Comparison of ENCODE assay signal across 9 cellular contexts in genomic region chr13:97435794-97436193, GRCh38. TPM values are rescaled to one million over a fixed set of nuclear protein-coding genes. Genes with fewer than 3 reads are reported as not detected.
DNase-seq lines count a peak whose midpoint lies in the region; ATAC-seq and TF ChIP-seq lines count a peak whose summit lies in the region.
"Had no signal": no experiment of that assay in that cellular context is flagged by ENCODE, and none has a peak within 500 bp of the region (broad histone marks: within the 10 kb centered on the region; RNA-seq: fewer than 3 reads in every experiment).

No MANE protein-coding gene starts in this region.

- H3K4me1 Mint-ChIP-seq in H9, result peaks cover 25% of the 10 kb centered on the region in 2 experiments
- H3K4me1 Mint-ChIP-seq in activated naive CD8-positive, alpha-beta T cell treated with anti-CD3 and anti-CD28 coated beads for 36 hours, result peaks cover 28% of the 10 kb centered on the region

- peaks cover 2 to 7% (median 4%) of the 10 kb centered on the region in 3 experiments; a peak in 5 of 7 replicates for H3K36me3 Mint-ChIP-seq in H9 (ENCODE audit: insufficient read depth in 1 of 3, low read depth in 3 of 3)
- H3K36me3 Mint-ChIP-seq in activated naive CD8-positive, alpha-beta T cell treated with anti-CD3 and anti-CD28 coated beads for 36 hours, result peaks cover 8% of the 10 kb centered on the region

- no peak overlapping the region for H3K56ac ChIP-seq in H9 (ENCODE audit: insufficient read length, low read depth, low read length)
- H3K56ac ChIP-seq in mesendoderm (ENCODE audit: low read length), result peak overlapping the region; percentile 38

- no peaks in the 10 kb centered on the region for H3K9me3 ChIP-seq in AG04450 (ENCODE audit: control insufficient read depth, insufficient read depth, low read length)
- H3K9me3 ChIP-seq in H9 (ENCODE audit: control insufficient read depth, low read depth, low read length), result no peaks in the 10 kb centered on the region

- H4K20me1 ChIP-seq in H9 (ENCODE audit: control insufficient read depth, insufficient read depth, insufficient read length), result no peaks in the 10 kb centered on the region

- ATAC-seq in HG03280 (IDR thresholded peaks at IDR 0.05; ENCODE audit: unreplicated experiment), result no peak

- no peak overlapping the region for H2AK5ac ChIP-seq in H9 (ENCODE audit: insufficient read length, low read length)
- no peak overlapping the region for H2AK5ac ChIP-seq in mesendoderm (ENCODE audit: low read length)

- H3T11ph ChIP-seq in H9 (ENCODE audit: low read length), result no peak overlapping the region

- H4K5ac ChIP-seq in H9 (ENCODE audit: insufficient read length, low read depth, low read length), result no peak overlapping the region
- no peak overlapping the region for H4K5ac ChIP-seq in mesendoderm (ENCODE audit: low read length)

- in situ Hi-C loops in ACHN (cut with HindIII; ENCODE audit: low pct_ligation_motif_present, low pct_unique_long_range_greater_than_20kb, low sequenced_read_pairs), result no loop called here

- H2BK5ac ChIP-seq in H9 (ENCODE audit: insufficient read length, low read length), result no peak overlapping the region
- no peak overlapping the region for H2BK5ac ChIP-seq in mesendoderm (ENCODE audit: low read length)

- H3K36me3 ChIP-seq in mesendoderm (ENCODE audit: control insufficient read depth, insufficient read depth, low read length), result no peaks in the 10 kb centered on the region

- peaks cover 10% of the 10 kb centered on the region for H3K23me2 ChIP-seq in H9 (ENCODE audit: insufficient read length, low read depth, low read length, poor library complexity, severe bottlenecking)

- H3K14ac ChIP-seq in H9 (ENCODE audit: insufficient read depth, low read length), result no peak overlapping the region

- no peak overlapping the region for H2AFZ ChIP-seq in H9 (ENCODE audit: low read length)

- H2BK15ac ChIP-seq in H9 (ENCODE audit: low read depth, low read length) (no peak overlapping the region), mesendoderm (replicated peaks; ENCODE audit: low read depth) (no peak overlapping the region)

- H3K27ac ChIP-seq in AG04450 (ENCODE audit: low read depth, low read length) (no peak overlapping the region), H9 (ENCODE audit: insufficient read length, low read depth, low read length) (no peak overlapping the region), mesendoderm (ENCODE audit: low read depth, low read length) (no peak overlapping the region), substantia nigra (ENCODE audit: low read depth, low read length, poor library complexity, severe bottlenecking) (no peak overlapping the region)

- peak overlapping the region; percentile 80 for H3K4me3 ChIP-seq in AG04450 (ENCODE audit: low read depth, low read length)
- H3K4me3 ChIP-seq in mesendoderm (ENCODE audit: low read length), result peak overlapping the region; percentile 10

- H3K27ac Mint-ChIP-seq in H9, result peak overlapping the region in 2 of 3 experiments; percentile 4 to 6; a peak in 1 of 7 replicates
- no peak overlapping the region for H3K27ac Mint-ChIP-seq in activated naive CD8-positive, alpha-beta T cell treated with anti-CD3 and anti-CD28 coated beads for 36 hours

- H3K79me2 ChIP-seq in H9 (ENCODE audit: insufficient read depth, low read length) (peaks cover 5% of the 10 kb centered on the region; the same call in 1 of the 2 replicates), mesendoderm (ENCODE audit: control insufficient read depth, insufficient read depth, low read length) (peaks cover 34% of the 10 kb centered on the region)

- DNase-seq in AG04450 (ENCODE audit: low read depth, low spot score), result no peak
- DNase-seq in H9, result no peak
- no peak for DNase-seq in activated naive CD8-positive, alpha-beta T cell treated with anti-CD3 and anti-CD28 coated beads for 36 hours
- DNase-seq in mesendoderm, result no peak
- no peak for DNase-seq in amniotic stem cell (lab: John Stamatoyannopoulos, UW)
- no peak for DNase-seq in ACHN
- DNase-seq in substantia nigra (lab: John Stamatoyannopoulos, UW), result no peak
- DNase-seq: SW 1271 had no signal

- no CpG with 5 or more reads among the region's 5 CpGs for WGBS in H9 (ENCODE audit: extremely low coverage, insufficient read length, low lambda C conversion rate)
- WGBS in mesendoderm (ENCODE audit: extremely low coverage, insufficient coverage, low lambda C conversion rate), result no CpG with 5 or more reads among the region's 5 CpGs

- peak overlapping the region; percentile 88 to 99 for H3K4me3 Mint-ChIP-seq in H9
- peak overlapping the region; percentile 76 for H3K4me3 Mint-ChIP-seq in activated naive CD8-positive, alpha-beta T cell treated with anti-CD3 and anti-CD28 coated beads for 36 hours

- CTCF ChIA-PET in AG04450 (lab: Charles Lee), result interaction anchor here (0.7 to 2.9 kb wide), 6 partner anchors 39 to 364 kb away, joined by 3 to 24 read pairs (median 11); no protein-coding TSS in a partner anchor

- no peak overlapping the region for H3K4ac ChIP-seq in H9 (ENCODE audit: low read depth, low read length)
- H3K4ac ChIP-seq in mesendoderm (ENCODE audit: low read depth, low read length), result no peak overlapping the region

- H3K9ac ChIP-seq in H9 (ENCODE audit: extremely low read depth, insufficient read length, low read length), result no peak overlapping the region
- peak overlapping the region; percentile 75 for H3K9ac ChIP-seq in mesendoderm (ENCODE audit: low read length)

- H2BK120ac ChIP-seq in H9 (ENCODE audit: low read depth, low read length, poor library complexity, severe bottlenecking) (no peak overlapping the region), mesendoderm (ENCODE audit: low read depth, low read length) (no peak overlapping the region)

- H4K8ac ChIP-seq in H9 (replicated peaks; ENCODE audit: insufficient read length, low read depth, low read length) (no peak overlapping the region), mesendoderm (ENCODE audit: low read depth, low read length) (no peak overlapping the region)

- H3K4me2 ChIP-seq in H9 (ENCODE audit: insufficient read depth, insufficient read length, low read length) (peak overlapping the region; percentile 82), mesendoderm (ENCODE audit: low read length) (peak overlapping the region; percentile 18)

- H3K23ac ChIP-seq in H9 (ENCODE audit: insufficient read length, low read depth, low read length) (no peak overlapping the region), mesendoderm (ENCODE audit: low read length) (no peak overlapping the region)

- TF ChIP-seq CTCF in AG04450 (IDR thresholded peaks at IDR 0.05; ENCODE audit: low read depth, low read length) (no peak), H9 (conservative IDR thresholded peaks at IDR 0.05) (no peak)

- H2BK20ac ChIP-seq in H9 (ENCODE audit: low read depth, low read length, poor library complexity, severe bottlenecking), result no peak overlapping the region

- no peaks in the 10 kb centered on the region for H3K27me3 ChIP-seq in AG04450 (ENCODE audit: control insufficient read depth, insufficient read depth, low read length)
- H3K27me3 ChIP-seq in H9 (ENCODE audit: insufficient read depth, low read length), result no peaks in the 10 kb centered on the region
- H3K27me3 ChIP-seq in mesendoderm (ENCODE audit: insufficient read depth, low read length, poor library complexity), result no peaks in the 10 kb centered on the region

- H4K91ac ChIP-seq in H9 (ENCODE audit: insufficient read length, low read depth, low read length), result no peak overlapping the region

- no peaks in the 10 kb centered on the region for H3K79me1 ChIP-seq in H9 (ENCODE audit: insufficient read depth, low read depth, low read length, poor library complexity, severe bottlenecking)
- H3K79me1 ChIP-seq in mesendoderm (ENCODE audit: low read length), result peaks cover 4% of the 10 kb centered on the region

- no peak overlapping the region for H2BK12ac ChIP-seq in H9 (ENCODE audit: insufficient read length, low read depth, low read length)

- H3K4me1 ChIP-seq in H9 (ENCODE audit: insufficient read depth, low read length), result peaks cover 3% of the 10 kb centered on the region; the same call in 1 of the 2 replicates
- peaks cover 3% of the 10 kb centered on the region for H3K4me1 ChIP-seq in mesendoderm (ENCODE audit: control insufficient read depth, low read depth, low read length)

- POLR2A ChIA-PET in AG04450 (lab: Yijun Ruan, JAX), result interaction anchor here (0.6 kb wide), 2 partner anchors 137 to 1382 kb away, joined by 3 read pairs; no protein-coding TSS in a partner anchor

- no peaks in the 10 kb centered on the region; a peak in 1 of 5 replicates for H3K9me3 Mint-ChIP-seq in H9
- H3K9me3 Mint-ChIP-seq in activated naive CD8-positive, alpha-beta T cell treated with anti-CD3 and anti-CD28 coated beads for 36 hours, result no peaks in the 10 kb centered on the region

- H3K27me3 Mint-ChIP-seq in H9 (ENCODE audit: low read depth), result no peaks in the 10 kb centered on the region
- H3K27me3 Mint-ChIP-seq in activated naive CD8-positive, alpha-beta T cell treated with anti-CD3 and anti-CD28 coated beads for 36 hours, result no peaks in the 10 kb centered on the region

- H3K18ac ChIP-seq in H9 (ENCODE audit: insufficient read length, low read depth, low read length) (no peak overlapping the region), mesendoderm (ENCODE audit: low read length) (no peak overlapping the region)

RNA-seq across cellular contexts. Expression of gene RAP2A, which starts 1.8 kb away (rescaled TPM):
- polyA plus RNA-seq in AG04450 (2011; rRNA removed), result 17.5 and 21.5 TPM in 2 replicates
- polyA minus RNA-seq in AG04450 (2011; rRNA and poly(A)+ RNA removed), result 39.2 and 44.0 TPM in 2 replicates
- total RNA-seq in H9 (2021), result 31.7 and 32.1 TPM in 2 replicates
- total RNA-seq in activated naive CD8-positive, alpha-beta T cell treated with anti-CD3 and anti-CD28 coated beads for 36 hours, result 10 to 100 TPM; 16.2 to 18.6 TPM
- 33.8 TPM for polyA plus RNA-seq in mesendoderm (2013, experiment 1 of 2)
- polyA plus RNA-seq in mesendoderm (2013, experiment 2 of 2), result 34.7 TPM
